In genomic region chr18:71223487-71223886, GRCh38 we compare ENCODE assay signal across 21 cellular contexts.
"Had no signal": no experiment of that assay in that cellular context is flagged by ENCODE, and none has a peak within 500 bp of the region (broad histone marks: within the 10 kb centered on the region; RNA-seq: fewer than 3 reads in every experiment).

No MANE protein-coding gene starts in this region.

- H3K27me3 Mint-ChIP-seq: memory B cell; natural killer cell treated with Interleukin-12 subunit alpha and Interleukin-12 subunit beta and Interleukin-15 and Interleukin-18, amount 100 ng/mL, for 72 hours had no signal

- H3K4me3 Mint-ChIP-seq: endodermal cell; immature natural killer cell; memory B cell; mesothelial cell of epicardium; natural killer cell treated with Interleukin-12 subunit alpha and Interleukin-12 subunit beta and Interleukin-15 and Interleukin-18, amount 100 ng/mL, for 72 hours; neural progenitor cell had no signal

- H3K27ac ChIP-seq: coronary artery, foreskin keratinocyte, left ventricle myocardium inferior, lower lobe of right lung, neural progenitor cell, ovary had no signal

- DNase-seq: effector CD4-positive, alpha-beta T cell; endodermal cell; foreskin keratinocyte; immature natural killer cell; kidney; left cardiac atrium; left ventricle myocardium inferior; lower lobe of right lung; nucleus accumbens; ovary; right cardiac atrium; stimulated activated CD4-positive, alpha-beta T cell treated with anti-CD3 and anti-CD28 coated beads, Interleukin-2, amount 100 ng/mL, for 48 hours; stimulated activated naive CD4-positive, alpha-beta T cell treated with Interleukin-2 at 50 U/mL for 16 hours; trophoblast cell had no signal

- ATAC-seq: esophagus mucosa; foreskin keratinocyte; left cardiac atrium; lower lobe of right lung; natural killer cell treated with Interleukin-12 subunit alpha and Interleukin-12 subunit beta and Interleukin-15 and Interleukin-18, amount 100 ng/mL, for 72 hours; right cardiac atrium had no signal

- H3K4me1 ChIP-seq: foreskin keratinocyte, left ventricle myocardium inferior, lower lobe of right lung, neural progenitor cell had no signal

- H3K9ac ChIP-seq: neural progenitor cell had no signal

- H3K4me3 ChIP-seq: coronary artery, left ventricle myocardium inferior, lower lobe of right lung, neural progenitor cell, ovary, smooth muscle cell had no signal

- H3K9me3 ChIP-seq: lower lobe of right lung, ovary had no signal

- H3K36me3 ChIP-seq: left ventricle myocardium inferior, lower lobe of right lung, neural progenitor cell, ovary had no signal

- H3K9me3 Mint-ChIP-seq: memory B cell, mesothelial cell of epicardium, neural progenitor cell had no signal

- H2AFZ ChIP-seq: neural progenitor cell had no signal

- H3K4me1 Mint-ChIP-seq: immature natural killer cell, memory B cell, mesothelial cell of epicardium, neural progenitor cell had no signal

- H3K4me2 ChIP-seq: neural progenitor cell, smooth muscle cell had no signal

- H3K36me3 Mint-ChIP-seq: immature natural killer cell; memory B cell; mesothelial cell of epicardium; natural killer cell treated with Interleukin-12 subunit alpha and Interleukin-12 subunit beta and Interleukin-15 and Interleukin-18, amount 100 ng/mL, for 72 hours; neural progenitor cell had no signal

- H3K27ac Mint-ChIP-seq: endodermal cell; immature natural killer cell; memory B cell; mesothelial cell of epicardium; natural killer cell treated with Interleukin-12 subunit alpha and Interleukin-12 subunit beta and Interleukin-15 and Interleukin-18, amount 100 ng/mL, for 72 hours; neural progenitor cell had no signal

- H3K27me3 ChIP-seq: foreskin keratinocyte, neural progenitor cell, ovary had no signal
